8 cellular contexts compared by ENCODE assay signal in the genomic region with DNA sequence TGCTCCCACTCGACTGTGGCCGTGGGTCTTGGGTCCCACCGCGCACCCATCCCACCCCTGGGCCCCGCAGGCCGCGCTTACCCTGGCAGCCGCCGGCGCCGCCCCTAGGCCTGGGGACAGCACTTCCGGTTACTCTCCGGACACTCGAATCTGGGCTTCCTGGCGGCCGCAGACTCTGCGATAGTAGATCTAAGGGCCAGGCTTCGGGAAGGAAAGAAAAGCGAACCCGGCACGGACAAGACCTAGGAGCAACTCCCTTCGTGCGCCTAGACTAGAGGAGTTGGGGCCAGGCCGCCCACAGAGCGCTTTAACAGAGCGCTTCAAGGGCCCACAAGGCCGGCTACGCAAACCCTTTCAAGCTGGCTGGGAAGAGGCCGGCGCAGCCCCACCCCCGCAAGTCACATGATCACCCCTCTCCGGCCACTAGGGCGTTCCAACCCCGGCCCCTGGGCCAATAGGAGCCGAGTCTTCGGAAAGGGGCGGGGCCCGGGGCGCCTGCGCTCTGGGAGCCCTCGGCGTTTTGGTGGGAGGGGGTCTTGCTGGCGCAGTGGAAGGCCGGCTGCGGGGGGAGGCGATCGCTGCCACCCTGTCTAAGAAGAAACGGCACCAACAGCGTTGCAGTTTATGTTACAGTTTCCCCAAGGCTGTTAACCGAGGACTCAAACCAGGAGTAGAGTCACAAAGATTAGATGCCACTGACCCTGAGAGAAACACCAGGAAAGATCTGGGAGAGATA. TPM values are rescaled to one million over a fixed set of nuclear protein-coding genes. Genes with fewer than 3 reads are reported as not detected.
DNase-seq lines count a peak whose midpoint lies in the region; FAIRE-seq and TF ChIP-seq lines count a peak whose summit lies in the region.
"Not testable (repeated sequence)": the region's sequence is repeated elsewhere in the genome, so short reads cannot be mapped to it uniquely, and the experiment has no call there.

A gene with protein sequence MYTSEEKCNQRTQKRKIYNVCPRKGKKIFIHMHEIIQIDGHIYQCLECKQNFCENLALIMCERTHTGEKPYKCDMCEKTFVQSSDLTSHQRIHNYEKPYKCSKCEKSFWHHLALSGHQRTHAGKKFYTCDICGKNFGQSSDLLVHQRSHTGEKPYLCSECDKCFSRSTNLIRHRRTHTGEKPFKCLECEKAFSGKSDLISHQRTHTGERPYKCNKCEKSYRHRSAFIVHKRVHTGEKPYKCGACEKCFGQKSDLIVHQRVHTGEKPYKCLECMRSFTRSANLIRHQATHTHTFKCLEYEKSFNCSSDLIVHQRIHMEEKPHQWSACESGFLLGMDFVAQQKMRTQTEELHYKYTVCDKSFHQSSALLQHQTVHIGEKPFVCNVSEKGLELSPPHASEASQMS (minus strand): TSS at position 387 of the 736 bp plus-strand sequence. CDS start 21,193 bp downstream, outside the sequence.

- DNase-seq in EL (peak; percentile 93), H54 (ENCODE audit: insufficient read length, low spot score) (peak; percentile 84), fibroblast of the aortic adventitia (ENCODE audit: low read depth) (peak; percentile 90)
- DNase-seq in activated effector memory CD4-positive, alpha-beta T cell treated with Interleukin-2 at 50 U/mL for 16 hours, result peak; percentile 81

- H3K4me1 ChIP-seq in Loucy (ENCODE audit: insufficient read depth, low read length, poor library complexity, severe bottlenecking), result peaks cover 36% of the 10 kb centered on the region

- H3K27me3 ChIP-seq in Loucy (ENCODE audit: insufficient read depth, low read length, poor library complexity, severe bottlenecking), result not testable (repeated sequence)

- H3K4me2 ChIP-seq in Loucy (ENCODE audit: low read depth, low read length, poor library complexity, severe bottlenecking), result peak within 1 kb of the TSS; percentile 89

- H3K4me3 ChIP-seq in Loucy (ENCODE audit: low read length, poor library complexity, severe bottlenecking) (peak within 1 kb of the TSS; percentile 92), fibroblast of the aortic adventitia (ENCODE audit: low read depth, low read length) (peak within 1 kb of the TSS; percentile 92)

- not testable (repeated sequence) for H3K9me3 ChIP-seq in Loucy (ENCODE audit: insufficient read depth, low read depth, low read length)

- peak; percentile 64 for FAIRE-seq in H54 (lab: Jason Lieb, UNC)

- H3F3A ChIP-seq in Loucy (ENCODE audit: low read depth), result not testable (repeated sequence)

- TF ChIP-seq CTCF in Loucy (conservative IDR thresholded peaks at IDR 0.05; ENCODE audit: low read length); fibroblast of the aortic adventitia (IDR thresholded peaks at IDR 0.05; ENCODE audit: insufficient read depth, low read length); nephron (IDR thresholded peaks at IDR 0.05; ENCODE audit: unreplicated experiment in 3 of 3): not testable (repeated sequence)

- peak within 1 kb of the TSS; percentile 100 for H2AFZ ChIP-seq in Loucy (ENCODE audit: low read length)

- H3K79me2 ChIP-seq in Loucy (ENCODE audit: insufficient read depth, low read length), result peaks cover 32% of the 10 kb centered on the region

- not testable (repeated sequence) for H3K36me3 ChIP-seq in Loucy (ENCODE audit: insufficient read depth, low read length)

- H3K9me2 ChIP-seq in Loucy (replicated peaks; ENCODE audit: low read depth, low read length), result not testable (repeated sequence)

- peak; percentile 64; the same call in 1 of the 2 replicates for TF ChIP-seq POLR2A in H54 (IDR thresholded peaks at IDR 0.05; ENCODE audit: low read depth, low read length)
- peak; percentile 42 for TF ChIP-seq POLR2A in Raji (IDR thresholded peaks at IDR 0.05; ENCODE audit: insufficient read depth, low read depth, low read length)

- H3K9me3 Mint-ChIP-seq in nephron; stimulated activated naive CD8-positive, alpha-beta T cell treated with anti-CD3 and anti-CD28 coated beads, Interleukin-15, Interleukin-2, amounts not matched to agents 100 ng/mL and 50 ng/mL, for 24 hours: not testable (repeated sequence)

- H3K27ac Mint-ChIP-seq in nephron, result peak within 1 kb of the TSS; percentile 65 to 90 (median 85)
- H3K27ac Mint-ChIP-seq in stimulated activated naive CD8-positive, alpha-beta T cell treated with anti-CD3 and anti-CD28 coated beads, Interleukin-15, Interleukin-2, amounts not matched to agents 100 ng/mL and 50 ng/mL, for 24 hours, result peak within 1 kb of the TSS; percentile 62

- peak within 1 kb of the TSS; percentile 75 for H3K9ac ChIP-seq in Loucy (ENCODE audit: low read depth, low read length, poor library complexity, severe bottlenecking)

- H3K4me1 Mint-ChIP-seq in nephron, result peaks cover 25% of the 10 kb centered on the region
- H3K4me1 Mint-ChIP-seq in stimulated activated naive CD8-positive, alpha-beta T cell treated with anti-CD3 and anti-CD28 coated beads, Interleukin-15, Interleukin-2, amounts not matched to agents 100 ng/mL and 50 ng/mL, for 24 hours (ENCODE audit: low read depth), result peaks cover 37% of the 10 kb centered on the region

- peaks cover 21% of the 10 kb centered on the region for H4K20me1 ChIP-seq in Loucy (ENCODE audit: insufficient read depth, low read length, poor library complexity, severe bottlenecking)

- H3K27me3 Mint-ChIP-seq in nephron (ENCODE audit: low read depth), result peaks cover 25% of the 10 kb centered on the region
- peaks cover 26% of the 10 kb centered on the region for H3K27me3 Mint-ChIP-seq in stimulated activated naive CD8-positive, alpha-beta T cell treated with anti-CD3 and anti-CD28 coated beads, Interleukin-15, Interleukin-2, amounts not matched to agents 100 ng/mL and 50 ng/mL, for 24 hours

- H3K4me3 Mint-ChIP-seq in nephron, result peak within 1 kb of the TSS; percentile 84 to 88 (median 88)
- peak within 1 kb of the TSS; percentile 84 for H3K4me3 Mint-ChIP-seq in stimulated activated naive CD8-positive, alpha-beta T cell treated with anti-CD3 and anti-CD28 coated beads, Interleukin-15, Interleukin-2, amounts not matched to agents 100 ng/mL and 50 ng/mL, for 24 hours

- peaks cover 39% of the 10 kb centered on the region for H3K36me3 Mint-ChIP-seq in nephron (ENCODE audit: low read depth)
- H3K36me3 Mint-ChIP-seq in stimulated activated naive CD8-positive, alpha-beta T cell treated with anti-CD3 and anti-CD28 coated beads, Interleukin-15, Interleukin-2, amounts not matched to agents 100 ng/mL and 50 ng/mL, for 24 hours (ENCODE audit: low read depth), result peaks cover 30% of the 10 kb centered on the region

RNA-seq across cellular contexts. Expression of the gene that starts here (rescaled TPM):
- total RNA-seq in fibroblast of the aortic adventitia (ENCODE audit: low replicate concordance), result 15.5 and 21.6 TPM in 2 replicates

Comparison
In these comparisons a context has a peak if more than half of its experiments do, and no peak if none do; other contexts are left out.
1. Peak in every context shown above with its lines: DNase-seq and H3K4me3 ChIP-seq.